16 cellular contexts compared by ENCODE assay signal in genomic region chr9:87695523-87695922, GRCh38. TPM values are rescaled to one million over a fixed set of nuclear protein-coding genes. Genes with fewer than 3 reads are reported as not detected.
DNase-seq lines count a peak whose midpoint lies in the region; ATAC-seq and TF ChIP-seq lines count a peak whose summit lies in the region.
"Had no signal": no experiment of that assay in that cellular context is flagged by ENCODE, and none has a peak within 500 bp of the region (broad histone marks: within the 10 kb centered on the region; RNA-seq: fewer than 3 reads in every experiment).

No MANE protein-coding gene starts in this region.

- intact Hi-C loops in dendritic cell treated with granulocyte-macrophage colony-stimulating factor and Interleukin-4, amounts not matched to agents 40 ng/mL and 50 ng/mL, for 4 days (cut with micrococcal nuclease), result no loop called here

- DNase-seq in activated CD8-positive, alpha-beta memory T cell treated with anti-CD3 and anti-CD28 coated beads for 24 hours, result peak; percentile 37
- DNase-seq in activated CD8-positive, alpha-beta memory T cell treated with anti-CD3 and anti-CD28 coated beads, Interleukin-2, amount 10 ng/mL, durations not matched to agents 7 days and 5 days, result no peak
- DNase-seq in glutamatergic neuron (no peak), nephron progenitor cell (no peak), NCI-H1436 treated with DMSO at 0.1 percent for 48 hours (lab: John Stamatoyannopoulos, UW) (no peak)
- DNase-seq: AML-193; Calu3; CD4-positive, alpha-beta T cell; CD8-positive, alpha-beta T cell; DMS79 treated with DMSO at 0.1 percent for 48 hours; GF-D8 had no signal

- no peaks in the 10 kb centered on the region for H3K36me3 Mint-ChIP-seq in activated CD8-positive, alpha-beta memory T cell treated with anti-CD3 and anti-CD28 coated beads, Interleukin-2, amount 10 ng/mL, durations not matched to agents 7 days and 5 days
- peaks cover 95% of the 10 kb centered on the region for H3K36me3 Mint-ChIP-seq in dendritic cell treated with granulocyte-macrophage colony-stimulating factor and Interleukin-4, amounts not matched to agents 40 ng/mL and 50 ng/mL, for 4 days (ENCODE audit: low read depth)
- H3K36me3 Mint-ChIP-seq in glutamatergic neuron (ENCODE audit: unreplicated experiment) (peaks cover 39% of the 10 kb centered on the region), nephron progenitor cell (ENCODE audit: low read depth) (peaks cover 82% of the 10 kb centered on the region)

- ATAC-seq in activated CD8-positive, alpha-beta memory T cell treated with anti-CD3 and anti-CD28 coated beads, Interleukin-2, amount 10 ng/mL, durations not matched to agents 7 days and 5 days, result no peak
- ATAC-seq in GM21529 (IDR thresholded peaks at IDR 0.05; ENCODE audit: unreplicated experiment) (no peak), HG03439 (IDR thresholded peaks at IDR 0.05; ENCODE audit: unreplicated experiment) (no peak)
- ATAC-seq: A549; CD8-positive, alpha-beta T cell had no signal

- H3K4me1 Mint-ChIP-seq in activated CD8-positive, alpha-beta memory T cell treated with anti-CD3 and anti-CD28 coated beads, Interleukin-2, amount 10 ng/mL, durations not matched to agents 7 days and 5 days, result no peaks in the 10 kb centered on the region
- peaks cover 30% of the 10 kb centered on the region for H3K4me1 Mint-ChIP-seq in dendritic cell treated with granulocyte-macrophage colony-stimulating factor and Interleukin-4, amounts not matched to agents 40 ng/mL and 50 ng/mL, for 4 days (ENCODE audit: low read depth)
- H3K4me1 Mint-ChIP-seq in glutamatergic neuron (ENCODE audit: low read depth, unreplicated experiment), result peaks cover 26% of the 10 kb centered on the region
- peaks cover 23% of the 10 kb centered on the region for H3K4me1 Mint-ChIP-seq in nephron progenitor cell
- H3K4me1 Mint-ChIP-seq: B cell had no signal

- peaks cover 14% of the 10 kb centered on the region for H3K27me3 Mint-ChIP-seq in activated CD8-positive, alpha-beta memory T cell treated with anti-CD3 and anti-CD28 coated beads, Interleukin-2, amount 10 ng/mL, durations not matched to agents 7 days and 5 days
- H3K27me3 Mint-ChIP-seq in dendritic cell treated with granulocyte-macrophage colony-stimulating factor and Interleukin-4, amounts not matched to agents 40 ng/mL and 50 ng/mL, for 4 days, result no peaks in the 10 kb centered on the region
- peaks cover 15% of the 10 kb centered on the region for H3K27me3 Mint-ChIP-seq in glutamatergic neuron (ENCODE audit: unreplicated experiment)
- no peaks in the 10 kb centered on the region for H3K27me3 Mint-ChIP-seq in nephron progenitor cell (ENCODE audit: low read depth, poor library complexity)
- H3K27me3 Mint-ChIP-seq: CD4-positive, alpha-beta T cell had no signal

- H3K4me3 Mint-ChIP-seq in activated CD8-positive, alpha-beta memory T cell treated with anti-CD3 and anti-CD28 coated beads, Interleukin-2, amount 10 ng/mL, durations not matched to agents 7 days and 5 days, result no peak overlapping the region
- no peak overlapping the region for H3K4me3 Mint-ChIP-seq in dendritic cell treated with granulocyte-macrophage colony-stimulating factor and Interleukin-4, amounts not matched to agents 40 ng/mL and 50 ng/mL, for 4 days
- H3K4me3 Mint-ChIP-seq in glutamatergic neuron (ENCODE audit: unreplicated experiment), result no peak overlapping the region
- H3K4me3 Mint-ChIP-seq in nephron progenitor cell, result no peak overlapping the region
- H3K4me3 Mint-ChIP-seq: B cell; CD4-positive, alpha-beta T cell; CD8-positive, alpha-beta T cell had no signal

- H3K27ac Mint-ChIP-seq in activated CD8-positive, alpha-beta memory T cell treated with anti-CD3 and anti-CD28 coated beads, Interleukin-2, amount 10 ng/mL, durations not matched to agents 7 days and 5 days, result no peak overlapping the region
- H3K27ac Mint-ChIP-seq in dendritic cell treated with granulocyte-macrophage colony-stimulating factor and Interleukin-4, amounts not matched to agents 40 ng/mL and 50 ng/mL, for 4 days, result peak overlapping the region; percentile 48
- H3K27ac Mint-ChIP-seq in glutamatergic neuron (ENCODE audit: unreplicated experiment) (peak overlapping the region; percentile 73), nephron progenitor cell (peak overlapping the region; percentile 85)
- H3K27ac Mint-ChIP-seq: B cell; CD4-positive, alpha-beta T cell; CD8-positive, alpha-beta T cell had no signal

- CTCF ChIA-PET in activated CD8-positive, alpha-beta memory T cell treated with anti-CD3 and anti-CD28 coated beads, Interleukin-2, amount 10 ng/mL, durations not matched to agents 7 days and 5 days (lab: Charles Lee), result interaction anchor here (1.3 kb wide), 1 partner anchor 117 kb away, joined by 3 read pairs; no protein-coding TSS in a partner anchor

- TF ChIP-seq CTCF in glutamatergic neuron (IDR thresholded peaks at IDR 0.05; ENCODE audit: partially characterized antibody, unreplicated experiment) (no peak), nephron progenitor cell (IDR thresholded peaks at IDR 0.05) (no peak)

- H3K9me3 Mint-ChIP-seq in activated CD8-positive, alpha-beta memory T cell treated with anti-CD3 and anti-CD28 coated beads, Interleukin-2, amount 10 ng/mL, durations not matched to agents 7 days and 5 days (ENCODE audit: low read depth), result peaks cover 6% of the 10 kb centered on the region
- H3K9me3 Mint-ChIP-seq in dendritic cell treated with granulocyte-macrophage colony-stimulating factor and Interleukin-4, amounts not matched to agents 40 ng/mL and 50 ng/mL, for 4 days, result no peaks in the 10 kb centered on the region
- H3K9me3 Mint-ChIP-seq in glutamatergic neuron (ENCODE audit: unreplicated experiment) (peaks cover 33% of the 10 kb centered on the region), nephron progenitor cell (peaks cover 32% of the 10 kb centered on the region)

RNA-seq across cellular contexts. Expression of gene CTSL, which starts 30.4 kb away (rescaled TPM):
- total RNA-seq in activated CD8-positive, alpha-beta memory T cell treated with anti-CD3 and anti-CD28 coated beads, Interleukin-2, amount 10 ng/mL, durations not matched to agents 7 days and 5 days, result under 1 TPM in 1 of 2 experiments, not detected in 1; 0.96 TPM
- 28.7 TPM for total RNA-seq in glutamatergic neuron (ENCODE audit: unreplicated experiment)

Comparison
In these comparisons a context has a peak if more than half of its experiments do, and no peak if none do; other contexts are left out.
1. RNA of gene CTSL, which starts 30.4 kb away (total RNA-seq): 28.7 TPM in glutamatergic neuron (single experiment); 0.96 TPM in activated CD8-positive, alpha-beta memory T cell treated with anti-CD3 and anti-CD28 coated beads, Interleukin-2, amount 10 ng/mL, durations not matched to agents 7 days and 5 days; every median in the first group is over 10 times any median in the second.